ENCODE assay signal across 1 cellular context in genomic region chr1:19668893-19669292, GRCh38.
TF ChIP-seq lines count a peak whose summit lies in the region.

No MANE protein-coding gene starts in this region.

TF ChIP-seq in endothelial cell of umbilical vein, 7 proteins besides CTCF, POLR2A, EP300 and RAD21 (continued from another document):
- TF ChIP-seq MAX (IDR thresholded peaks at IDR 0.05; ENCODE audit: insufficient read depth, insufficient read length) (no peak), MYC (IDR thresholded peaks at IDR 0.05; ENCODE audit: low read depth, low read length) (no peak)
